39 cellular contexts compared by ENCODE assay signal in the genomic region with DNA sequence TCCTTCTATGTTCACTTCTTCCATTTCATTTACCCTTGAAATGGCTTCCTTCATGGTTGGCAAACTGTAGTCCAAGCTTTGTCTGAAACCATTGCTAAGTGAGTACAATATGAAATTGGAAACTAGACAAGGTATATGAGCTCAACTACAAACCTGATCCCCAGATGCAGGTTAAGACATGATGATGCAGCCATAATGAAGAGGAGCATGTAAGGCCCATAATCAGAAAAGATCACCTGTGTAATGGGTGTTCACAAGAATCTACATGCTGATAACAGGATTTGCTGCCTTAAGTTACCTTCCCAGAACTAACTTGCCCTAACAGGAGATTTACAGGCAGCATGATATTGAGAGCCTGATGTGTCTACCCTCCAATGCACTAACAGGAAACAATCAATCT.
"Had no signal": no experiment of that assay in that cellular context is flagged by ENCODE, and none has a peak within 500 bp of the region (broad histone marks: within the 10 kb centered on the region; RNA-seq: fewer than 3 reads in every experiment).

No MANE protein-coding gene starts in this region.

- FAIRE-seq: astrocyte had no signal

- H3K27ac Mint-ChIP-seq: activated naive CD4-positive, alpha-beta T cell treated with anti-CD3 and anti-CD28 coated beads for 36 hours; activated naive CD4-positive, alpha-beta T cell treated with anti-CD3 and anti-CD28 coated beads, Interleukin-2, amount 10 ng/mL, durations not matched to agents 7 days and 5 days; activated naive CD4-positive, alpha-beta T cell treated with anti-CD3 and anti-CD28 coated beads, Interleukin-2, amount 50 U/mL, for 24 hours; activated naive CD4-positive, alpha-beta T cell treated with anti-CD3 and anti-CD28 coated beads, Interleukin-2, amount 50 U/mL, for 72 hours; activated naive CD8-positive, alpha-beta T cell; activated naive CD8-positive, alpha-beta T cell treated with anti-CD3 and anti-CD28 coated beads for 36 hours; activated naive CD8-positive, alpha-beta T cell treated with anti-CD3 and anti-CD28 coated beads, Interleukin-2, amount 10 ng/mL, durations not matched to agents 7 days and 5 days; activated naive CD8-positive, alpha-beta T cell treated with anti-CD3 and anti-CD28 coated beads, Interleukin-2, amount 50 U/mL, for 24 hours; activated T-cell treated with anti-CD3 and anti-CD28 coated beads, Interleukin-2, amount 50 U/mL, for 24 hours; activated T-cell treated with anti-CD3 and anti-CD28 coated beads, Interleukin-2, amount 50 U/mL, for 72 hours; activated T-helper 1 cell treated with anti-CD3 and anti-CD28 coated beads, Interleukin-12 subunit alpha, Interleukin-12 subunit beta, Interleukin-2, Interleukin-4 antibody, amounts not matched to agents 30 ng/mL and 10 ng/mL and 1 ng/mL, durations not matched to agents 14 hours and 24 hours and 36 hours; activated T-helper 17 cell treated with anti-CD3 and anti-CD28 coated beads, Interleukin-2, amount 50 U/mL, for 72 hours; activated T-helper 2 cell treated with anti-CD3 and anti-CD28 coated beads, Interferon-gamma antibody, Interleukin-2, Interleukin-4, amounts not matched to agents 10 μg/mL and 5 μg/mL and 100 μg/mL, durations not matched to agents 14 hours and 24 hours and 36 hours; brain had no signal

- H3K4me3 ChIP-seq: adrenal gland, ascending aorta, body of pancreas, breast epithelium, cardiac muscle cell had no signal

- DNase-seq: activated effector memory CD4-positive, alpha-beta T cell treated with anti-CD3 and anti-CD28 coated beads, Interleukin-2, amount 50 U/mL, for 16 hours; activated effector memory CD4-positive, alpha-beta T cell treated with Interleukin-2 at 50 U/mL for 16 hours; activated gamma-delta T cell; activated gamma-delta T cell treated with Interleukin-2 at 50 U/mL for 16 hours; activated naive CD4-positive, alpha-beta T cell; activated naive CD4-positive, alpha-beta T cell treated with anti-CD3 and anti-CD28 coated beads for 36 hours; activated naive CD4-positive, alpha-beta T cell treated with anti-CD3 and anti-CD28 coated beads, Interleukin-2, amount 10 ng/mL, durations not matched to agents 7 days and 5 days; activated naive CD4-positive, alpha-beta T cell treated with anti-CD3 and anti-CD28 coated beads, Interleukin-2, amount 50 U/mL, for 16 hours; activated naive CD4-positive, alpha-beta T cell treated with Interleukin-2 at 50 U/mL for 16 hours; activated naive CD8-positive, alpha-beta T cell treated with anti-CD3 and anti-CD28 coated beads for 36 hours; activated naive CD8-positive, alpha-beta T cell treated with anti-CD3 and anti-CD28 coated beads, Interleukin-2, amount 10 ng/mL, durations not matched to agents 7 days and 5 days; activated naive CD8-positive, alpha-beta T cell treated with anti-CD3 and anti-CD28 coated beads, Interleukin-2, amount 50 U/mL, for 24 hours; activated T-cell treated with anti-CD3 and anti-CD28 coated beads, Interleukin-2, amount 50 U/mL, for 1 hour; activated T-cell treated with anti-CD3 and anti-CD28 coated beads, Interleukin-2, amount 50 U/mL, for 24 hours; activated T-cell treated with anti-CD3 and anti-CD28 coated beads, Interleukin-2, amount 50 U/mL, for 4 hours; activated T-cell treated with anti-CD3 and anti-CD28 coated beads, Interleukin-2, amount 50 U/mL, for 48 hours; activated T-cell treated with anti-CD3 and anti-CD28 coated beads, Interleukin-2, amount 50 U/mL, for 72 hours; adrenal gland; amniotic stem cell; amygdala; anterior cingulate cortex; aorta; body of pancreas; brain microvascular endothelial cell; caudate nucleus; central memory CD4-positive, alpha-beta T cell; cerebellar nuclear complex had no signal

- H3K36me3 ChIP-seq: adrenal gland, ascending aorta, brain microvascular endothelial cell, breast epithelium, cardiac muscle cell had no signal

- H3K9me3 Mint-ChIP-seq: activated naive CD4-positive, alpha-beta T cell treated with anti-CD3 and anti-CD28 coated beads, Interleukin-2, amount 10 ng/mL, durations not matched to agents 7 days and 5 days; activated naive CD4-positive, alpha-beta T cell treated with anti-CD3 and anti-CD28 coated beads, Interleukin-2, amount 50 U/mL, for 24 hours; activated naive CD8-positive, alpha-beta T cell treated with anti-CD3 and anti-CD28 coated beads, Interleukin-2, amount 50 U/mL, for 24 hours; activated T-helper 1 cell treated with anti-CD3 and anti-CD28 coated beads, Interleukin-12 subunit alpha, Interleukin-12 subunit beta, Interleukin-2, Interleukin-4 antibody, amounts not matched to agents 30 ng/mL and 10 ng/mL and 1 ng/mL, durations not matched to agents 14 hours and 24 hours and 36 hours; activated T-helper 2 cell treated with anti-CD3 and anti-CD28 coated beads, Interferon-gamma antibody, Interleukin-2, Interleukin-4, amounts not matched to agents 10 μg/mL and 5 μg/mL and 100 μg/mL, durations not matched to agents 14 hours and 24 hours and 36 hours; central memory CD8-positive, alpha-beta T cell had no signal

- H3K4me1 Mint-ChIP-seq: activated naive CD4-positive, alpha-beta T cell treated with anti-CD3 and anti-CD28 coated beads, Interleukin-2, amount 10 ng/mL, durations not matched to agents 7 days and 5 days; activated naive CD4-positive, alpha-beta T cell treated with anti-CD3 and anti-CD28 coated beads, Interleukin-2, amount 50 U/mL, for 24 hours; activated naive CD8-positive, alpha-beta T cell treated with anti-CD3 and anti-CD28 coated beads for 36 hours; activated naive CD8-positive, alpha-beta T cell treated with anti-CD3 and anti-CD28 coated beads, Interleukin-2, amount 10 ng/mL, durations not matched to agents 7 days and 5 days; activated naive CD8-positive, alpha-beta T cell treated with anti-CD3 and anti-CD28 coated beads, Interleukin-2, amount 50 U/mL, for 24 hours; activated T-helper 17 cell treated with anti-CD3 and anti-CD28 coated beads, Interleukin-2, amount 50 U/mL, for 72 hours; brain; central memory CD8-positive, alpha-beta T cell had no signal

- H3K27me3 ChIP-seq: adrenal gland, ascending aorta, body of pancreas, brain microvascular endothelial cell, breast epithelium, cardiac muscle cell had no signal

- H3K27me3 Mint-ChIP-seq: activated naive CD4-positive, alpha-beta T cell treated with anti-CD3 and anti-CD28 coated beads, Interleukin-2, amount 10 ng/mL, durations not matched to agents 7 days and 5 days; activated naive CD8-positive, alpha-beta T cell treated with anti-CD3 and anti-CD28 coated beads for 36 hours; activated naive CD8-positive, alpha-beta T cell treated with anti-CD3 and anti-CD28 coated beads, Interleukin-2, amount 50 U/mL, for 24 hours; brain had no signal

- H3K4me3 Mint-ChIP-seq: activated naive CD4-positive, alpha-beta T cell treated with anti-CD3 and anti-CD28 coated beads for 36 hours; activated naive CD4-positive, alpha-beta T cell treated with anti-CD3 and anti-CD28 coated beads, Interleukin-2, amount 10 ng/mL, durations not matched to agents 7 days and 5 days; activated naive CD4-positive, alpha-beta T cell treated with anti-CD3 and anti-CD28 coated beads, Interleukin-2, amount 50 U/mL, for 24 hours; activated naive CD8-positive, alpha-beta T cell; activated naive CD8-positive, alpha-beta T cell treated with anti-CD3 and anti-CD28 coated beads for 36 hours; activated naive CD8-positive, alpha-beta T cell treated with anti-CD3 and anti-CD28 coated beads, Interleukin-2, amount 10 ng/mL, durations not matched to agents 7 days and 5 days; activated naive CD8-positive, alpha-beta T cell treated with anti-CD3 and anti-CD28 coated beads, Interleukin-2, amount 50 U/mL, for 24 hours; activated T-cell treated with anti-CD3 and anti-CD28 coated beads, Interleukin-2, amount 50 U/mL, for 24 hours; activated T-cell treated with anti-CD3 and anti-CD28 coated beads, Interleukin-2, amount 50 U/mL, for 4 hours; activated T-cell treated with anti-CD3 and anti-CD28 coated beads, Interleukin-2, amount 50 U/mL, for 72 hours; activated T-helper 1 cell treated with anti-CD3 and anti-CD28 coated beads, Interleukin-12 subunit alpha, Interleukin-12 subunit beta, Interleukin-2, Interleukin-4 antibody, amounts not matched to agents 30 ng/mL and 10 ng/mL and 1 ng/mL, durations not matched to agents 14 hours and 24 hours and 36 hours; activated T-helper 17 cell treated with anti-CD3 and anti-CD28 coated beads, Interleukin-2, amount 50 U/mL, for 72 hours; brain; central memory CD8-positive, alpha-beta T cell had no signal

- H3K36me3 Mint-ChIP-seq: activated naive CD4-positive, alpha-beta T cell treated with anti-CD3 and anti-CD28 coated beads, Interleukin-2, amount 10 ng/mL, durations not matched to agents 7 days and 5 days; activated naive CD4-positive, alpha-beta T cell treated with anti-CD3 and anti-CD28 coated beads, Interleukin-2, amount 50 U/mL, for 24 hours; activated naive CD4-positive, alpha-beta T cell treated with anti-CD3 and anti-CD28 coated beads, Interleukin-2, amount 50 U/mL, for 72 hours; activated naive CD8-positive, alpha-beta T cell; activated naive CD8-positive, alpha-beta T cell treated with anti-CD3 and anti-CD28 coated beads, Interleukin-2, amount 10 ng/mL, durations not matched to agents 7 days and 5 days had no signal

- ATAC-seq: activated naive CD4-positive, alpha-beta T cell treated with anti-CD3 and anti-CD28 coated beads, Interleukin-2, amount 50 U/mL, for 72 hours; activated naive CD8-positive, alpha-beta T cell treated with anti-CD3 and anti-CD28 coated beads, Interleukin-2, amount 50 U/mL, for 24 hours; activated T-cell treated with anti-CD3 and anti-CD28 coated beads, Interleukin-2, amount 50 U/mL, for 4 hours; activated T-cell treated with anti-CD3 and anti-CD28 coated beads, Interleukin-2, amount 50 U/mL, for 72 hours; activated T-helper 17 cell treated with anti-CD3 and anti-CD28 coated beads, Interleukin-2, amount 50 U/mL, for 72 hours; body of pancreas had no signal
